In genomic region chr6:82196159-82196558, GRCh38 we compare ENCODE assay signal across 14 cellular contexts. TPM values are rescaled to one million over a fixed set of nuclear protein-coding genes. Genes with fewer than 3 reads are reported as not detected.
DNase-seq lines count a peak whose midpoint lies in the region; ATAC-seq, FAIRE-seq and TF ChIP-seq lines count a peak whose summit lies in the region.
"Had no signal": no experiment of that assay in that cellular context is flagged by ENCODE, and none has a peak within 500 bp of the region (broad histone marks: within the 10 kb centered on the region; RNA-seq: fewer than 3 reads in every experiment).

No MANE protein-coding gene starts in this region.

- no peak for DNase-seq in Right ventricle myocardium superior
- no peak for DNase-seq in cardiac septum (ENCODE audit: low spot score)
- peak; percentile 44 for DNase-seq in fibroblast of pulmonary artery (ENCODE audit: low read depth)
- no peak for DNase-seq in EL
- DNase-seq in brain microvascular endothelial cell, result no peak
- DNase-seq: C1 segment of cervical spinal cord; Calu3; CD4-positive, alpha-beta T cell; DMS79 treated with DMSO at 0.1 percent for 48 hours; GF-D8 had no signal

- no peaks in the 10 kb centered on the region for H3K9me3 ChIP-seq in subcutaneous abdominal adipose tissue (ENCODE audit: control insufficient read depth in 5 of 5, low read length in 5 of 5)
- H3K9me3 ChIP-seq: HAP-1 had no signal

- no peaks in the 10 kb centered on the region for H3K27me3 ChIP-seq in subcutaneous abdominal adipose tissue (ENCODE audit: control insufficient read depth in 5 of 5, insufficient read depth in 4 of 5, low read length in 5 of 5)
- H3K27me3 ChIP-seq in brain microvascular endothelial cell (replicated peaks), result no peaks in the 10 kb centered on the region

- H3K4me3 ChIP-seq in fibroblast of pulmonary artery (replicated peaks; ENCODE audit: low read depth, low read length), result no peak overlapping the region
- no peak overlapping the region for H3K4me3 ChIP-seq in subcutaneous abdominal adipose tissue (ENCODE audit: low read depth in 1 of 5, low read length in 5 of 5)
- no peak overlapping the region for H3K4me3 ChIP-seq in brain microvascular endothelial cell (ENCODE audit: low read depth, low read length)
- H3K4me3 ChIP-seq: HAP-1 had no signal

- TF ChIP-seq CTCF in fibroblast of pulmonary artery (IDR thresholded peaks at IDR 0.05; ENCODE audit: low read length, missing control alignments), result no peak
- no peak for TF ChIP-seq CTCF in brain microvascular endothelial cell (IDR thresholded peaks at IDR 0.05; ENCODE audit: low read depth, low read length, missing control alignments)

- peaks cover 0 to 14% (median 7%) of the 10 kb centered on the region in 5 donors for H3K4me1 ChIP-seq in subcutaneous abdominal adipose tissue (ENCODE audit: control insufficient read depth in 5 of 5, insufficient read depth in 5 of 5, low read length in 5 of 5)

- intact Hi-C loops in Right ventricle myocardium superior (cut with DNase I), result no loop called here
- intact Hi-C loops in cardiac septum (cut with DNase I), result no loop called here

- peaks cover 31 to 63% (median 51%) of the 10 kb centered on the region in 5 donors for H3K36me3 ChIP-seq in subcutaneous abdominal adipose tissue (ENCODE audit: control insufficient read depth in 5 of 5, insufficient read depth in 5 of 5, low read length in 5 of 5)
- H3K36me3 ChIP-seq in brain microvascular endothelial cell (replicated peaks), result peaks cover 51% of the 10 kb centered on the region

- peak; percentile 53 for ATAC-seq in Right ventricle myocardium superior (ENCODE audit: poor library complexity)

- peak; percentile 8 for FAIRE-seq in G401.6 (lab: Jason Lieb, UNC)
- FAIRE-seq: H1 had no signal

- peak overlapping the region in 1 of 5 donors; percentile 24 for H3K9ac ChIP-seq in subcutaneous abdominal adipose tissue (ENCODE audit: low read length in 5 of 5)

- H3K27ac ChIP-seq in subcutaneous abdominal adipose tissue (ENCODE audit: low read depth, low read length), result peak overlapping the region; percentile 33
- no peak overlapping the region for H3K27ac ChIP-seq in brain microvascular endothelial cell

- in situ Hi-C loops in brain microvascular endothelial cell (cut with HindIII; ENCODE audit: low pct_ligation_motif_present, low sequenced_read_pairs), result no loop called here

RNA-seq across cellular contexts. Expression of gene IBTK, which starts 51.4 kb away (rescaled TPM):
- 25.6 TPM for total RNA-seq in Right ventricle myocardium superior
- total RNA-seq in cardiac septum, result 36.5 TPM
